1 cellular context compared by ENCODE assay signal in the genomic region with DNA sequence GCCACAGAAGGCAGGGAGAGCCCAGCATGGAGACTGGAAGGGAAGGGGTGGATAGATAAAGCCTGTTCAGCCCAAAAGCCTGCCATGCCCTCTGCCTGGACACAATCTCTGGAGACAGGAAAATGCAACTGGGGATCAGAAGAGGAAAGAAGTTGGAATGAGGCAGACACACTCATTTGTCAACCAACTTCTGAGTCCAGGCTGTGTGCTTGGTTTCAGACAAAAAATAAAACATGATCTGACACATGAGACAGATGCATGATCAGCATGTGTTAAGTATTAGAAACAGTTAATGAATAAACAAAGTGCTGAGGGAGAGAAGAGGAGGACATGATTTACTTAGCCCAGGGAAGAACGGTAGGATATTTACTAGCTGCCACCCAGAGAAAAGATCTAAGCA.
TF ChIP-seq lines count a peak whose summit lies in the region.

No MANE protein-coding gene starts in this region.

TF ChIP-seq in K562, 482 proteins besides CTCF, POLR2A, EP300 and RAD21:
- TF ChIP-seq FOXM1 (IDR thresholded peaks at IDR 0.05; ENCODE audit: low read depth) (no peak), FOXM1 (CRISPR knock-in tag; IDR thresholded peaks at IDR 0.05; ENCODE audit: low read depth) (no peak), CBFA2T2 (conservative IDR thresholded peaks at IDR 0.05) (no peak), GABPB1 (CRISPR knock-in tag; IDR thresholded peaks at IDR 0.05) (0 out of 2 replicates have a peak, but pooled peaks have one; percentile 11), SOX6 (IDR thresholded peaks at IDR 0.05) (no peak)
TF ChIP-seq in K562: peak in this region for 1.
